In genomic region chr2:190628651-190629378, GRCh38 we compare ENCODE assay signal across 14 cellular contexts. TPM values are rescaled to one million over a fixed set of nuclear protein-coding genes. Genes with fewer than 3 reads are reported as not detected.
DNase-seq lines count a peak whose midpoint lies in the region; ATAC-seq and TF ChIP-seq lines count a peak whose summit lies in the region.
"Had no signal": no experiment of that assay in that cellular context is flagged by ENCODE, and none has a peak within 500 bp of the region (broad histone marks: within the 10 kb centered on the region; RNA-seq: fewer than 3 reads in every experiment).

No MANE protein-coding gene starts in this region.

- peaks cover 20% of the 10 kb centered on the region for H3K4me1 ChIP-seq in ACC112 (ENCODE audit: control insufficient read depth, insufficient read depth, low read length, unreplicated experiment)
- H3K4me1 ChIP-seq in SJCRH30 = peaks cover 20% of the 10 kb centered on the region
- H3K4me1 ChIP-seq in gastroesophageal sphincter = peaks cover 0 to 34% (median 0%) of the 10 kb centered on the region in 3 donors
- H3K4me1 ChIP-seq in osteoblast (ENCODE audit: insufficient read depth, low read length) = peaks cover 12% of the 10 kb centered on the region
- H3K4me1 ChIP-seq: BLaER1 had no signal

- no peaks in the 10 kb centered on the region for H4K20me1 ChIP-seq in osteoblast (ENCODE audit: insufficient read depth, low read length)
- H4K20me1 ChIP-seq: BLaER1 had no signal

- TF ChIP-seq POLR2A in gastroesophageal sphincter (IDR thresholded peaks at IDR 0.05) = no peak

- no peak overlapping the region for H3K4me3 Mint-ChIP-seq in activated CD4-positive, alpha-beta memory T cell treated with anti-CD3 and anti-CD28 coated beads for 36 hours

- peaks cover 6% of the 10 kb centered on the region for H3K27me3 Mint-ChIP-seq in activated CD4-positive, alpha-beta memory T cell treated with anti-CD3 and anti-CD28 coated beads for 36 hours

- intact Hi-C loops in activated CD4-positive, alpha-beta memory T cell treated with anti-CD3 and anti-CD28 coated beads for 36 hours (cut with micrococcal nuclease) = no loop called here

- 20 to 28% methylated on average over 5 to 7 of the region's 7 CpGs for WGBS in gastroesophageal sphincter (ENCODE audit: low coverage in 1 of 2), 2 donors

- H3K36me3 Mint-ChIP-seq in activated CD4-positive, alpha-beta memory T cell treated with anti-CD3 and anti-CD28 coated beads for 36 hours = no peaks in the 10 kb centered on the region

- TF ChIP-seq EP300 in gastroesophageal sphincter (IDR thresholded peaks at IDR 0.05) = no peak

- peak overlapping the region; percentile 77 for H3K4me2 ChIP-seq in osteoblast (ENCODE audit: insufficient read depth, low read length)

- peaks cover 12% of the 10 kb centered on the region for H3K4me1 Mint-ChIP-seq in activated CD4-positive, alpha-beta memory T cell treated with anti-CD3 and anti-CD28 coated beads for 36 hours (ENCODE audit: low read depth)

- H2AFZ ChIP-seq in ACC112 (ENCODE audit: low read length, unreplicated experiment) = peak overlapping the region; percentile 7
- peak overlapping the region; percentile 89 for H2AFZ ChIP-seq in osteoblast (ENCODE audit: low read length)

- H3K4me3 ChIP-seq in ACC112 (ENCODE audit: low read depth, low read length) = peak overlapping the region; percentile 74; the same call in 1 of the 2 replicates
- H3K4me3 ChIP-seq in SJCRH30 = peak overlapping the region; percentile 54
- peak overlapping the region; percentile 28 to 55 for H3K4me3 ChIP-seq in gastroesophageal sphincter
- H3K4me3 ChIP-seq in osteoblast (ENCODE audit: insufficient read depth, low read length) = peak overlapping the region; percentile 71
- H3K4me3 ChIP-seq: lung had no signal

- no peak for TF ChIP-seq CTCF in gastroesophageal sphincter (IDR thresholded peaks at IDR 0.05)
- no peak for TF ChIP-seq CTCF in osteoblast (IDR thresholded peaks at IDR 0.05; ENCODE audit: extremely low read depth, low read depth, low read length)

- peaks cover 4% of the 10 kb centered on the region for H3K9me3 Mint-ChIP-seq in activated CD4-positive, alpha-beta memory T cell treated with anti-CD3 and anti-CD28 coated beads for 36 hours

- peak in 1 of 2 experiments; percentile 55 for DNase-seq in SJCRH30
- DNase-seq in osteoblast (ENCODE audit: insufficient read length, low spot score, missing footprints) = no peak
- no peak for DNase-seq in NCI-H2107 (lab: John Stamatoyannopoulos, UW)
- no peak for DNase-seq in activated CD4-positive, alpha-beta memory T cell treated with anti-CD3 and anti-CD28 coated beads for 36 hours
- DNase-seq in amniotic stem cell (lab: John Stamatoyannopoulos, UW) = no peak
- DNase-seq: activated B cell treated with CpG ODN at 0.5 μM for 24 hours; activated effector memory CD4-positive, alpha-beta T cell treated with Interleukin-2 at 50 U/mL for 16 hours; cortex of kidney; NCI-H510A treated with DMSO at 0.1 percent for 48 hours had no signal

- H3K27ac Mint-ChIP-seq in activated CD4-positive, alpha-beta memory T cell treated with anti-CD3 and anti-CD28 coated beads for 36 hours = no peak overlapping the region

- POLR2A ChIA-PET in activated CD4-positive, alpha-beta memory T cell treated with anti-CD3 and anti-CD28 coated beads for 36 hours (lab: Charles Lee) = no interaction called here

- H3K27me3 ChIP-seq in ACC112 (ENCODE audit: insufficient read depth, low read length) (no peaks in the 10 kb centered on the region), SJCRH30 (no peaks in the 10 kb centered on the region), gastroesophageal sphincter (no peaks in the 10 kb centered on the region), osteoblast (ENCODE audit: insufficient read depth, low read length) (no peaks in the 10 kb centered on the region)
- H3K27me3 ChIP-seq: BLaER1 had no signal

- ATAC-seq in gastroesophageal sphincter = no peak
- ATAC-seq in HG03175 (IDR thresholded peaks at IDR 0.05; ENCODE audit: unreplicated experiment) = no peak

- H3K27ac ChIP-seq in ACC112 (ENCODE audit: low read depth, low read length) (no peak overlapping the region), SJCRH30 (peak overlapping the region; percentile 68), gastroesophageal sphincter (peak overlapping the region; percentile 64 to 87 (median 84)), osteoblast (ENCODE audit: low read depth, low read length) (peak overlapping the region; percentile 7)
- H3K27ac ChIP-seq: BLaER1 had no signal

- H3K36me3 ChIP-seq in ACC112 (ENCODE audit: insufficient read depth, low read length) = no peaks in the 10 kb centered on the region
- H3K36me3 ChIP-seq in SJCRH30 = no peaks in the 10 kb centered on the region
- H3K36me3 ChIP-seq in gastroesophageal sphincter = no peaks in the 10 kb centered on the region
- H3K36me3 ChIP-seq in osteoblast (ENCODE audit: insufficient read depth, low read length) = no peaks in the 10 kb centered on the region
- H3K36me3 ChIP-seq: BLaER1 had no signal

- H3K9me3 ChIP-seq in SJCRH30 (replicated peaks) (0 out of 2 replicates have a peak, but pooled peaks cover 3% of the 10 kb centered on the region), gastroesophageal sphincter (no peaks in the 10 kb centered on the region), osteoblast (ENCODE audit: low read depth, low read length) (no peaks in the 10 kb centered on the region)
- H3K9me3 ChIP-seq: BLaER1 had no signal

- H3K79me2 ChIP-seq in ACC112 (ENCODE audit: control insufficient read depth, insufficient read depth, low read length, unreplicated experiment) (no peaks in the 10 kb centered on the region), osteoblast (ENCODE audit: insufficient read depth, low read length) (no peaks in the 10 kb centered on the region)

- CTCF ChIA-PET in activated CD4-positive, alpha-beta memory T cell treated with anti-CD3 and anti-CD28 coated beads for 36 hours (lab: Charles Lee) = no interaction called here

RNA-seq across cellular contexts. Expression of gene NAB1, which starts 20.1 kb away (rescaled TPM):
- 130 and 137 TPM in 2 replicates for total RNA-seq in SJCRH30 (2014; rRNA removed; shearing (Covaris generic))
- total RNA-seq in gastroesophageal sphincter = 10 to 100 TPM; 50.9 to 98.5 (median 73.8) TPM
- total RNA-seq in osteoblast = 44.2 TPM in 2 replicates
- 10 to 100 TPM; 48.7 to 51.5 TPM for total RNA-seq in activated CD4-positive, alpha-beta memory T cell treated with anti-CD3 and anti-CD28 coated beads for 36 hours
